ENCODE assay signal across 7 cellular contexts in genomic region chr2:2715036-2715818, GRCh38.
"Had no signal": no experiment of that assay in that cellular context is flagged by ENCODE, and none has a peak within 500 bp of the region (broad histone marks: within the 10 kb centered on the region; RNA-seq: fewer than 3 reads in every experiment).

No MANE protein-coding gene starts in this region.

- H3K9me3 Mint-ChIP-seq: GM23338, H9 had no signal

- DNase-seq: H9, HCEC 1CT had no signal

- FAIRE-seq: H1, H54, HTR-8/SVneo had no signal

- H3K27me3 Mint-ChIP-seq: IgD-negative memory B cell had no signal

- H3K27ac Mint-ChIP-seq: GM23338, IgD-negative memory B cell had no signal

- H3K4me2 ChIP-seq: GM23338 had no signal

- H3K4me3 ChIP-seq: GM23338 had no signal

- H3K4me3 Mint-ChIP-seq: GM23338, H9, IgD-negative memory B cell had no signal

- ATAC-seq: GM23338 had no signal

- H2AFZ ChIP-seq: GM23338 had no signal

- H3K4me1 Mint-ChIP-seq: GM23338, H9 had no signal
